Comparison of ENCODE assay signal across 16 cellular contexts in the genomic region with DNA sequence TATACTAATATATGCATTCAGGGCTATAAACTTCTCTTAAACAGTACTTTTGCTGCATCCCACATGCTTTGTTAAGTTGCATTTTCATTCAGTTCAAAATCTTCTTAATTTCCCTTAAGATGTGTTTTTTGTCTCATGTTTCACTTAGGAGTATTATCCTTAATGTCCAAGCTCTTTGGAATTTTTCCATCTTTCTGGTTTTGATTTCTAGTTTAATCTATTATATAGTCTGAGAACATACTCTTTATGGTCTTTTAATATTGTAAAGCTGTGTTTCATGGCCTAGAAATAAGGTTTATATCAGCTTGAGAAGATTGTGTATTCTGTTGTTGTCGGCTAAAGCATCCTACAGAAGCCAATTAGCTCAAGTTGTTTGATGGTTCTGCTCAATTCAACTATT.
A peak's percentile ranks its signal among the peaks of the same experiment; 100 is the strongest.
DNase-seq lines count a peak whose midpoint lies in the region; ATAC-seq and TF ChIP-seq lines count a peak whose summit lies in the region.
"Had no signal": no experiment of that assay in that cellular context is flagged by ENCODE, and none has a peak within 500 bp of the region (broad histone marks: within the 10 kb centered on the region; RNA-seq: fewer than 3 reads in every experiment).

No MANE protein-coding gene starts in this region.

- H3K36me3 Mint-ChIP-seq in brain (no peaks in the 10 kb centered on the region), mesothelial cell of epicardium (no peaks in the 10 kb centered on the region)
- H3K36me3 Mint-ChIP-seq: IgD-negative memory B cell had no signal

- no peak overlapping the region for H3K4me3 Mint-ChIP-seq in brain
- no peak overlapping the region for H3K4me3 Mint-ChIP-seq in mesothelial cell of epicardium
- H3K4me3 Mint-ChIP-seq: CD4-positive, alpha-beta T cell; IgD-negative memory B cell had no signal

- no peaks in the 10 kb centered on the region for H3K9me3 ChIP-seq in BE2C
- H3K9me3 ChIP-seq: HAP-1 had no signal

- 0 out of 2 replicates have a peak overlapping the region, but pooled peaks have one; percentile 8 for H3K4me3 ChIP-seq in BE2C (ENCODE audit: low read depth, low read length)
- H3K4me3 ChIP-seq: HAP-1 had no signal

- peaks cover 27% of the 10 kb centered on the region for H3K4me1 ChIP-seq in BE2C
- H3K4me1 ChIP-seq: HAP-1 had no signal

- H3K27ac Mint-ChIP-seq in brain, result peak overlapping the region in 3 of 5 experiments; percentile 5 to 50 (median 17)
- peak overlapping the region; percentile 45 for H3K27ac Mint-ChIP-seq in mesothelial cell of epicardium
- H3K27ac Mint-ChIP-seq: CD4-positive, alpha-beta T cell; IgD-negative memory B cell had no signal

- H3K9me3 Mint-ChIP-seq in brain, result peaks cover 0 to 9% (median 0%) of the 10 kb centered on the region in 5 experiments
- H3K9me3 Mint-ChIP-seq in mesothelial cell of epicardium, result peaks cover 4% of the 10 kb centered on the region
- H3K9me3 Mint-ChIP-seq: CD4-positive, alpha-beta T cell had no signal

- H3K4me1 Mint-ChIP-seq in brain (peaks cover 30% of the 10 kb centered on the region), mesothelial cell of epicardium (peaks cover 33% of the 10 kb centered on the region)

- H3K27me3 ChIP-seq in BE2C, result no peaks in the 10 kb centered on the region

- no peaks in the 10 kb centered on the region; the same call in 1 of the 2 replicates for H3K36me3 ChIP-seq in BE2C
- H3K36me3 ChIP-seq: HAP-1 had no signal

- DNase-seq in BE2C (no peak), NCI-H69 (lab: John Stamatoyannopoulos, UW) (peak; percentile 53), mesothelial cell of epicardium (ENCODE audit: low spot score in 2 of 2, unreplicated experiment in 2 of 2) (no peak), ureter (ENCODE audit: low spot score) (no peak)
- DNase-seq: ACHN; C1 segment of cervical spinal cord; Calu3; CD4-positive, alpha-beta T cell; DND-41; GDM1; GOT3 had no signal

- ATAC-seq in GM18858 (IDR thresholded peaks at IDR 0.05; ENCODE audit: unreplicated experiment), result no peak
- no peak for ATAC-seq in HG02678 (IDR thresholded peaks at IDR 0.05; ENCODE audit: unreplicated experiment)

- TF ChIP-seq CTCF in BE2C (IDR thresholded peaks at IDR 0.05; ENCODE audit: low read depth, low read length) (no peak), brain (conservative IDR thresholded peaks at IDR 0.05) (no peak), mesothelial cell of epicardium (IDR thresholded peaks at IDR 0.05; ENCODE audit: unreplicated experiment) (no peak)

- H3K27me3 Mint-ChIP-seq in brain (no peaks in the 10 kb centered on the region), mesothelial cell of epicardium (ENCODE audit: low read depth) (no peaks in the 10 kb centered on the region)
- H3K27me3 Mint-ChIP-seq: CD4-positive, alpha-beta T cell; IgD-negative memory B cell had no signal
